9 cellular contexts compared by ENCODE assay signal in genomic region chr19:47176627-47177090, GRCh38. TPM values are rescaled to one million over a fixed set of nuclear protein-coding genes. Genes with fewer than 3 reads are reported as not detected.
DNase-seq lines count a peak whose midpoint lies in the region; ATAC-seq and TF ChIP-seq lines count a peak whose summit lies in the region.
"Had no signal": no experiment of that assay in that cellular context is flagged by ENCODE, and none has a peak within 500 bp of the region (broad histone marks: within the 10 kb centered on the region; RNA-seq: fewer than 3 reads in every experiment).

No MANE protein-coding gene starts in this region.

- intact Hi-C loops in mucosa of descending colon (cut with DNase I, micrococcal nuclease) (no loop called here), uterus (cut with DNase I; ENCODE audit: low total_unique reads) (no loop called here), body of pancreas (cut with DNase I) (no loop called here)

- H3K4me3 ChIP-seq in astrocyte of the spinal cord (ENCODE audit: low read depth, low read length) (no peak overlapping the region), mucosa of descending colon (no peak overlapping the region), uterus (no peak overlapping the region), body of pancreas (no peak overlapping the region)

- peak; percentile 65 for ATAC-seq in mucosa of descending colon
- no peak for ATAC-seq in body of pancreas
- ATAC-seq in GM18502 (IDR thresholded peaks at IDR 0.05; ENCODE audit: poor library complexity, unreplicated experiment), result no peak

- H3K9me3 ChIP-seq in mucosa of descending colon (no peaks in the 10 kb centered on the region), uterus (no peaks in the 10 kb centered on the region), body of pancreas (no peaks in the 10 kb centered on the region)

- DNase-seq in activated gamma-delta T cell treated with Interleukin-2 at 50 U/mL for 16 hours (peak; percentile 34), activated gamma-delta T cell (lab: John Stamatoyannopoulos, UW) (no peak), astrocyte of the spinal cord (ENCODE audit: low read depth, low spot score) (peak; percentile 96), mucosa of descending colon (no peak), uterus (peak in 1 of 2 donors; percentile 33), body of pancreas (no peak), DMS153 (lab: John Stamatoyannopoulos, UW) (no peak)
- DNase-seq: hypothalamus had no signal

- H3K4me1 ChIP-seq in mucosa of descending colon (ENCODE audit: low read depth) (peaks cover 13% of the 10 kb centered on the region), uterus (peaks cover 3 to 5% of the 10 kb centered on the region in 2 donors), body of pancreas (no peaks in the 10 kb centered on the region)

- TF ChIP-seq CTCF in astrocyte of the spinal cord (IDR thresholded peaks at IDR 0.05; ENCODE audit: low read depth, low read length) (no peak), mucosa of descending colon (IDR thresholded peaks at IDR 0.05) (no peak), uterus (IDR thresholded peaks at IDR 0.05) (no peak), body of pancreas (IDR thresholded peaks at IDR 0.05) (no peak)

- no peaks in the 10 kb centered on the region for H3K36me3 ChIP-seq in mucosa of descending colon (ENCODE audit: low read depth)
- H3K36me3 ChIP-seq in uterus, result no peaks in the 10 kb centered on the region
- H3K36me3 ChIP-seq in body of pancreas (replicated peaks in 1 of 2; ENCODE audit: insufficient read depth in 1 of 2, low read depth in 2 of 2), result peaks cover 0 to 3% of the 10 kb centered on the region in 2 donors

- H3K27me3 ChIP-seq in uterus, result no peaks in the 10 kb centered on the region
- no peaks in the 10 kb centered on the region for H3K27me3 ChIP-seq in body of pancreas

- in situ Hi-C loops in astrocyte of the spinal cord (cut with HindIII; ENCODE audit: low sequenced_read_pairs), result no loop called here

- no peak for TF ChIP-seq POLR2A in uterus (IDR thresholded peaks at IDR 0.05)
- TF ChIP-seq POLR2A in body of pancreas (IDR thresholded peaks at IDR 0.05), result no peak

- 59 to 73% methylated on average over 5 of the region's 5 CpGs for WGBS in body of pancreas, 2 donors

- H3K27ac ChIP-seq in uterus (peak overlapping the region; percentile 45 to 63), body of pancreas (no peak overlapping the region)

RNA-seq across cellular contexts. Expression of gene SAE1, which starts 46.0 kb away (rescaled TPM):
- 100 to 1,000 TPM in 1 of 3 donors, 10 to 100 TPM in 2; 41.7 to 133 (median 66.4) TPM for total RNA-seq in mucosa of descending colon
- 100 to 1,000 TPM in 1 of 4 donors, 10 to 100 TPM in 3; 17.6 to 144 (median 45.6) TPM for total RNA-seq in uterus
- total RNA-seq in body of pancreas, result 10 to 100 TPM; 14.5 to 21.5 TPM

RNA-seq across cellular contexts. Expression of gene BBC3, which starts 54.3 kb away (rescaled TPM):
- total RNA-seq in mucosa of descending colon (10 to 100 TPM; 18.3 to 24.9 (median 22.8) TPM), uterus (10 to 100 TPM in 1 of 4 donors, 1 to 10 TPM in 3; 3.2 to 11.1 (median 4.8) TPM), body of pancreas (10 to 100 TPM in 1 of 2 donors, 1 to 10 TPM in 1; 1.3 to 11.4 TPM)

Comparison
In these comparisons a context has a peak if more than half of its experiments do, and no peak if none do; other contexts are left out.
1. DNase-seq: peak in activated gamma-delta T cell treated with Interleukin-2 at 50 U/mL for 16 hours (single experiment) and astrocyte of the spinal cord (single experiment); none in activated gamma-delta T cell (single experiment), mucosa of descending colon (0 of 3), body of pancreas (0 of 4) and DMS153 (single experiment).
2. H3K27ac ChIP-seq: peak in uterus (2 of 2); none in body of pancreas (0 of 4).